8 cellular contexts compared by ENCODE assay signal in the genomic region with DNA sequence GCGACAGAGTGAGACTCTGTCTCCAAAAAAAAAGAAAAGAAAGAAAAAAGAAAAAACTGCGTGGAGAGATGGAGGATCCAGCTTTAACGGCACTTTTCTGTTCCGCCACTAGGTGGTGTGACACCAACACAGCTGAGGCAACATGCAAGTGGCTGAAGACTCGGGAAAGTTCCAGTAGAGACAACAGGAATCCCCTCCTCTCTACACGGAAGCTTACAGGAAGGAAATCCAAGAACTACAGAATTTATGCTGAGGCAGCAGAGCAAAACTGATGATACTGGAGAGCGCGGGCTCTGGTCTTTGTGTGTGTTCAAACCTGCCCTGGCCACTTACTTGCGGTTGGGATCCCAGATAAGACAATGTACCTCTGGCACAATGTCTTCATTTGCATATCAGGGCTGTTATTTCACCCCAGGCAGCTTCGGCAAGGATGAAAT. TPM values are rescaled to one million over a fixed set of nuclear protein-coding genes. Genes with fewer than 3 reads are reported as not detected.
DNase-seq lines count a peak whose midpoint lies in the region; ATAC-seq and TF ChIP-seq lines count a peak whose summit lies in the region.

No MANE protein-coding gene starts in this region.

- H3K27ac ChIP-seq in SJSA1, result no peak overlapping the region
- H3K27ac ChIP-seq in gastroesophageal sphincter, result peak overlapping the region; percentile 60 to 84 (median 74)
- H3K27ac ChIP-seq in neutrophil, result peak overlapping the region; percentile 56

- H3K36me3 ChIP-seq in SJSA1 (peaks cover 53% of the 10 kb centered on the region), gastroesophageal sphincter (peaks cover 0 to 6% of the 10 kb centered on the region in 2 donors), neutrophil (peaks cover 31% of the 10 kb centered on the region)

- no peaks in the 10 kb centered on the region for H3K27me3 Mint-ChIP-seq in activated naive CD8-positive, alpha-beta T cell

- no peak for TF ChIP-seq EP300 in gastroesophageal sphincter (IDR thresholded peaks at IDR 0.05)

- ATAC-seq in gastroesophageal sphincter, result peak; percentile 54

- H3K4me1 ChIP-seq in SJSA1 (replicated peaks) (peaks cover 10% of the 10 kb centered on the region), gastroesophageal sphincter (peaks cover 17 to 100% (median 60%) of the 10 kb centered on the region in 3 donors), neutrophil (ENCODE audit: control insufficient read depth in 1 of 2, insufficient read depth in 1 of 2, low read depth in 1 of 2, low read length in 1 of 2) (peaks cover 11 to 14% of the 10 kb centered on the region in 2 experiments)

- H3K4me3 ChIP-seq in SJSA1 (no peak overlapping the region), gastroesophageal sphincter (peak overlapping the region in 1 of 2 donors; percentile 7), neutrophil (ENCODE audit: low read depth in 1 of 2, low read length in 1 of 2) (no peak overlapping the region)

- DNase-seq in Daoy (ENCODE audit: low read depth), result peak; percentile 73
- peak; percentile 74 for DNase-seq in KBM-7
- peak; percentile 54 to 73 for DNase-seq in SJSA1 (ENCODE audit: low read depth in 1 of 2, low spot score in 2 of 2)
- DNase-seq in ureter (ENCODE audit: low spot score), result peak; percentile 69
- DNase-seq in mesenteric fat pad (ENCODE audit: low spot score), result no peak

- in situ Hi-C loops in KBM-7 (cut with MboI; ENCODE audit: low pct_unique_long_range_greater_than_20kb, low sequenced_read_pairs), result no loop called here

- H3K9me3 Mint-ChIP-seq in activated naive CD8-positive, alpha-beta T cell (ENCODE audit: low read depth), result no peaks in the 10 kb centered on the region

- H3K4me1 Mint-ChIP-seq in activated naive CD8-positive, alpha-beta T cell (ENCODE audit: low read depth), result peaks cover 93% of the 10 kb centered on the region

- WGBS in gastroesophageal sphincter (ENCODE audit: low coverage in 1 of 2), 2 donors, result 0 to 3% methylated on average over 4 to 8 of the region's 10 CpGs

- H3K4me3 Mint-ChIP-seq in activated naive CD8-positive, alpha-beta T cell, result peak overlapping the region; percentile 46

- no peak for TF ChIP-seq POLR2A in gastroesophageal sphincter (IDR thresholded peaks at IDR 0.05)

- peaks cover 4% of the 10 kb centered on the region for H3K36me3 Mint-ChIP-seq in activated naive CD8-positive, alpha-beta T cell

- H3K27ac Mint-ChIP-seq in activated naive CD8-positive, alpha-beta T cell, result peak overlapping the region; percentile 79

- TF ChIP-seq CTCF in gastroesophageal sphincter (IDR thresholded peaks at IDR 0.05), result peak in 3 of 4 experiments; percentile 84 to 88 (median 85)
- TF ChIP-seq CTCF in neutrophil (IDR thresholded peaks at IDR 0.05), result peak; percentile 56

- H3K27me3 ChIP-seq in SJSA1 (replicated peaks), result no peaks in the 10 kb centered on the region
- no peaks in the 10 kb centered on the region for H3K27me3 ChIP-seq in gastroesophageal sphincter
- H3K27me3 ChIP-seq in neutrophil, result no peaks in the 10 kb centered on the region

- H3K9me3 ChIP-seq in SJSA1 (replicated peaks) (no peaks in the 10 kb centered on the region), gastroesophageal sphincter (no peaks in the 10 kb centered on the region), neutrophil (no peaks in the 10 kb centered on the region)

RNA-seq across cellular contexts. Expression of a gene that starts 9.9 kb away (rescaled TPM):
- total RNA-seq in Daoy (2014; rRNA removed; shearing (Covaris generic)), result 64.5 and 83.0 TPM in 2 replicates
- 81.2 and 88.1 TPM in 2 replicates for total RNA-seq in SJSA1 (2014; rRNA removed; shearing (Covaris generic))
- total RNA-seq in gastroesophageal sphincter, result 100 to 1,000 TPM in 2 of 4 donors, 10 to 100 TPM in 2; 87.0 to 125 (median 104) TPM
- total RNA-seq in ureter, result 94.3 TPM
- 56.7 TPM for total RNA-seq in mesenteric fat pad

RNA-seq across cellular contexts. Expression of a gene that starts 54.0 kb away (rescaled TPM):
- 1.6 and 1.8 TPM in 2 replicates for total RNA-seq in Daoy (2014; rRNA removed; shearing (Covaris generic))
- total RNA-seq in SJSA1 (2014; rRNA removed; shearing (Covaris generic)), result 0.78 and 1.4 TPM in 2 replicates
- total RNA-seq in gastroesophageal sphincter (10 to 100 TPM in 3 of 4 donors, 1 to 10 TPM in 1; 10.0 to 19.6 (median 15.2) TPM), ureter (181 TPM), mesenteric fat pad (4.4 TPM)
